ENCODE assay signal across 8 cellular contexts in genomic region chr9:104747245-104747564, GRCh38. TPM values are rescaled to one million over a fixed set of nuclear protein-coding genes. Genes with fewer than 3 reads are reported as not detected.
A peak's percentile ranks its signal among the peaks of the same experiment; 100 is the strongest.
DNase-seq lines count a peak whose midpoint lies in the region; ATAC-seq, FAIRE-seq and TF ChIP-seq lines count a peak whose summit lies in the region.

No MANE protein-coding gene starts in this region.

- no peak for TF ChIP-seq POLR2A in A549 (IDR thresholded peaks at IDR 0.05; ENCODE audit: low read length)

- no peak for TF ChIP-seq EP300 in A549 (IDR thresholded peaks at IDR 0.05)

- H3K14ac ChIP-seq in mesenchymal stem cell (ENCODE audit: low read length in 2 of 2) = peak overlapping the region in 1 of 2 experiments; percentile 41

- no peak for FAIRE-seq in A549 (lab: Jason Lieb, UNC)

- H2AFZ ChIP-seq in mesenchymal stem cell (ENCODE audit: low read depth, low read length) = peak overlapping the region; percentile 96

- ATAC-seq in A549 (peak; percentile 70 to 72), HG02973 (IDR thresholded peaks at IDR 0.05; ENCODE audit: unreplicated experiment) (peak; percentile 19), GM18870 (IDR thresholded peaks at IDR 0.05; ENCODE audit: unreplicated experiment) (no peak), GM18861 (IDR thresholded peaks at IDR 0.05; ENCODE audit: unreplicated experiment) (no peak), HG03095 (IDR thresholded peaks at IDR 0.05; ENCODE audit: unreplicated experiment) (no peak)

- H2BK120ac ChIP-seq in mesenchymal stem cell (ENCODE audit: low read depth, low read length) = no peak overlapping the region

- H3K9me3 ChIP-seq in A549 (no peaks in the 10 kb centered on the region), mesenchymal stem cell (ENCODE audit: control insufficient read depth, low read length) (no peaks in the 10 kb centered on the region)

- no peak overlapping the region for H2BK5ac ChIP-seq in mesenchymal stem cell (ENCODE audit: low read depth, low read length, poor library complexity, severe bottlenecking)

- POLR2A ChIA-PET in A549 (lab: Yijun Ruan, JAX) = interaction anchor here (1.2 to 2.0 kb wide), 3 partner anchors 12 to 654 kb away, joined by 3 to 8 read pairs (median 4); partner anchors contain the start of gene NIPSNAP3B

- peaks cover 9% of the 10 kb centered on the region for H3K79me1 ChIP-seq in mesenchymal stem cell (replicated peaks; ENCODE audit: low read length, poor library complexity, severe bottlenecking)

- H3K27ac ChIP-seq in A549 (peak overlapping the region; percentile 96 to 98), brain microvascular endothelial cell (peak overlapping the region; percentile 87), mesenchymal stem cell (ENCODE audit: low read length, poor library complexity, severe bottlenecking) (peak overlapping the region; percentile 23)

- peak overlapping the region in 1 of 2 experiments; percentile 93 for H3K18ac ChIP-seq in mesenchymal stem cell (ENCODE audit: low read depth in 1 of 2, low read length in 2 of 2)

- H3K4me2 ChIP-seq in A549 (peak overlapping the region; percentile 85), mesenchymal stem cell (ENCODE audit: low read length, poor library complexity, severe bottlenecking) (peak overlapping the region; percentile 98)

- peak overlapping the region; percentile 52 for H4K91ac ChIP-seq in mesenchymal stem cell (ENCODE audit: low read length)

- no peak overlapping the region for H4K8ac ChIP-seq in mesenchymal stem cell (ENCODE audit: low read length)

- no peaks in the 10 kb centered on the region for H3K27me3 ChIP-seq in brain microvascular endothelial cell (replicated peaks)
- no peaks in the 10 kb centered on the region for H3K27me3 ChIP-seq in mesenchymal stem cell (ENCODE audit: control insufficient read depth in 1 of 2, insufficient read depth in 1 of 2, low read length in 2 of 2)

- WGBS in A549 (ENCODE audit: missing lambda C conversion rate) = 3% methylated on average over 9 of the region's 9 CpGs
- under 1% methylated on average over 9 of the region's 9 CpGs for WGBS in mesenchymal stem cell

- peaks cover 13% of the 10 kb centered on the region; the same call in 2 of the 3 replicates for H3K4me1 ChIP-seq in A549
- peaks cover 2% of the 10 kb centered on the region for H3K4me1 ChIP-seq in mesenchymal stem cell (ENCODE audit: control insufficient read depth, insufficient read depth, low read depth, low read length)

- in situ Hi-C loops in brain microvascular endothelial cell (cut with HindIII; ENCODE audit: low pct_ligation_motif_present, low sequenced_read_pairs) = no loop called here

- H2BK12ac ChIP-seq in mesenchymal stem cell (ENCODE audit: low read length in 2 of 2) = no peak overlapping the region

- TF ChIP-seq CTCF in A549 (IDR thresholded peaks at IDR 0.05) = no peak
- TF ChIP-seq CTCF in brain microvascular endothelial cell (IDR thresholded peaks at IDR 0.05; ENCODE audit: low read depth, low read length, missing control alignments) = no peak

- peak overlapping the region; percentile 96 for H3K9ac ChIP-seq in mesenchymal stem cell (ENCODE audit: low read length)

- no peak for TF ChIP-seq RAD21 in A549 (conservative IDR thresholded peaks at IDR 0.05 in 1 of 2, IDR thresholded peaks at IDR 0.05 in 1 of 2)

- no peak overlapping the region for H2AK5ac ChIP-seq in mesenchymal stem cell (ENCODE audit: low read length, severe bottlenecking)

- peak overlapping the region in 1 of 2 experiments; percentile 82 for H3K4ac ChIP-seq in mesenchymal stem cell (ENCODE audit: low read depth in 1 of 2, low read length in 2 of 2)

- H3K36me3 ChIP-seq in brain microvascular endothelial cell (replicated peaks) (peaks cover 2% of the 10 kb centered on the region), mesenchymal stem cell (ENCODE audit: control insufficient read depth in 1 of 2, insufficient read depth in 2 of 2, low read depth in 1 of 2, low read length in 2 of 2) (peaks cover 0 to 11% of the 10 kb centered on the region in 2 experiments)

- no peak overlapping the region for H2BK15ac ChIP-seq in mesenchymal stem cell (ENCODE audit: low read depth, poor library complexity, severe bottlenecking)

- H3K4me3 ChIP-seq in A549 = peak overlapping the region; percentile 87
- peak overlapping the region; percentile 83 for H3K4me3 ChIP-seq in brain microvascular endothelial cell (ENCODE audit: low read depth, low read length)
- H3K4me3 ChIP-seq in mesenchymal stem cell (ENCODE audit: insufficient read depth in 1 of 2, low read depth in 1 of 2, low read length in 2 of 2) = peak overlapping the region; percentile 88

- no peak for DNase-seq in A549 (ENCODE audit: low read depth in 1 of 2, low spot score in 1 of 2)
- DNase-seq in brain microvascular endothelial cell = no peak
- no peak for DNase-seq in mesenchymal stem cell
- no peak for DNase-seq in NCI-H128 (lab: John Stamatoyannopoulos, UW; ENCODE audit: unreplicated experiment)

- CTCF ChIA-PET in A549 (lab: Yijun Ruan, JAX) = interaction anchor here (0.6 to 1.1 kb wide), 2 partner anchors 23 to 252 kb away, joined by 3 read pairs; no protein-coding TSS in a partner anchor

- H3K23ac ChIP-seq in mesenchymal stem cell (ENCODE audit: low read length in 2 of 2) = no peak overlapping the region

TF ChIP-seq in A549, 52 proteins besides CTCF, POLR2A, EP300 and RAD21 (continues in another document):
- TF ChIP-seq TFCP2L1 (CRISPR knock-in tag; IDR thresholded peaks at IDR 0.05) (no peak), E2F6 (IDR thresholded peaks at IDR 0.05; ENCODE audit: borderline replicate concordance, low read depth) (no peak), MAFK (IDR thresholded peaks at IDR 0.05; ENCODE audit: partially characterized antibody) (no peak), MAX (IDR thresholded peaks at IDR 0.05) (no peak), FOXS1 (CRISPR knock-in tag; IDR thresholded peaks at IDR 0.05) (no peak), ATOH8 (CRISPR knock-in tag; IDR thresholded peaks at IDR 0.05; ENCODE audit: low read depth) (no peak), KDM5A (IDR thresholded peaks at IDR 0.05) (no peak), RARB (CRISPR knock-in tag; IDR thresholded peaks at IDR 0.05) (no peak), BHLHE40 (IDR thresholded peaks at IDR 0.05; ENCODE audit: low read depth, low read length) (no peak), HOXB13 (CRISPR knock-in tag; IDR thresholded peaks at IDR 0.05; ENCODE audit: low read depth) (no peak), USF2 (IDR thresholded peaks at IDR 0.05) (no peak)

RNA-seq across cellular contexts. Expression of gene NIPSNAP3A, which starts 0.3 kb away (rescaled TPM):
- polyA plus RNA-seq in A549 (2011; rRNA removed) = 33.5 and 34.5 TPM in 2 replicates
- polyA plus RNA-seq in A549 (2012; cell fraction: cytosol; rRNA removed) = 8.5 and 10.6 TPM in 2 replicates
- 4.3 and 6.7 TPM in 2 replicates for polyA plus RNA-seq in A549 (2012; cell fraction: nucleus; rRNA removed)
- polyA plus RNA-seq in A549 (2017; fragmentation: RNase III; extraction: RNeasy Plus Mini Kit Qiagen cat#74134 plus additional on column Dnase treatment) = 19.3 to 20.8 TPM (median 20.1 TPM) in 3 replicates
- polyA minus RNA-seq in A549 (2011; rRNA and poly(A)+ RNA removed) = 5.3 and 7.1 TPM in 2 replicates
- 18.9 TPM for polyA plus RNA-seq in mesenchymal stem cell (2013, experiment 1 of 2)
- 21.5 TPM for polyA plus RNA-seq in mesenchymal stem cell (2013, experiment 2 of 2)

RNA-seq across cellular contexts. Expression of gene NIPSNAP3B, which starts 16.7 kb away (rescaled TPM):
- polyA plus RNA-seq in A549 (2011; rRNA removed) (2.9 and 3.4 TPM in 2 replicates), A549 (2017; fragmentation: RNase III; extraction: RNeasy Plus Mini Kit Qiagen cat#74134 plus additional on column Dnase treatment) (1.00 to 2.0 TPM (median 1.7 TPM) in 3 replicates)
- 0.38 and 0.62 TPM in 2 replicates for polyA plus RNA-seq in A549 (2012; cell fraction: cytosol; rRNA removed)
- polyA plus RNA-seq in A549 (2012; cell fraction: nucleus; rRNA removed) = 0.38 and 0.91 TPM in 2 replicates
- 0.73 and 1.2 TPM in 2 replicates for polyA minus RNA-seq in A549 (2011; rRNA and poly(A)+ RNA removed)
- 0.51 TPM for polyA plus RNA-seq in mesenchymal stem cell (2013, experiment 1 of 2)
- polyA plus RNA-seq in mesenchymal stem cell (2013, experiment 2 of 2) = 0.52 TPM

RNA-seq across cellular contexts. Expression of gene OR13D1, which starts 52.9 kb away (rescaled TPM):
- polyA plus RNA-seq in A549 (2011; rRNA removed) (not detected in 2 replicates), A549 (2017; fragmentation: RNase III; extraction: RNeasy Plus Mini Kit Qiagen cat#74134 plus additional on column Dnase treatment) (not detected in 3 replicates)
- not detected in 2 replicates for polyA plus RNA-seq in A549 (2012; cell fraction: cytosol; rRNA removed)
- not detected in 2 replicates for polyA plus RNA-seq in A549 (2012; cell fraction: nucleus; rRNA removed)
- not detected in 2 replicates for polyA minus RNA-seq in A549 (2011; rRNA and poly(A)+ RNA removed)
- not detected for polyA plus RNA-seq in mesenchymal stem cell (2013, experiment 1 of 2)
- not detected for polyA plus RNA-seq in mesenchymal stem cell (2013, experiment 2 of 2)

Comparison
In these comparisons a context has a peak if more than half of its experiments do, and no peak if none do; other contexts are left out.
1. ATAC-seq: peak in A549 (2 of 2) and HG02973 (single experiment); none in GM18870 (single experiment), GM18861 (single experiment) and HG03095 (single experiment).
2. H3K27ac ChIP-seq: peak in every context shown above with its lines; median percentile 97 in A549; 87 in brain microvascular endothelial cell; 23 in mesenchymal stem cell.
3. Peak in every context shown above with its lines, with median percentiles within 50 percentile points of each other: H3K4me3 ChIP-seq.